Comparison of ENCODE assay signal across 1 cellular context in the genomic region with DNA sequence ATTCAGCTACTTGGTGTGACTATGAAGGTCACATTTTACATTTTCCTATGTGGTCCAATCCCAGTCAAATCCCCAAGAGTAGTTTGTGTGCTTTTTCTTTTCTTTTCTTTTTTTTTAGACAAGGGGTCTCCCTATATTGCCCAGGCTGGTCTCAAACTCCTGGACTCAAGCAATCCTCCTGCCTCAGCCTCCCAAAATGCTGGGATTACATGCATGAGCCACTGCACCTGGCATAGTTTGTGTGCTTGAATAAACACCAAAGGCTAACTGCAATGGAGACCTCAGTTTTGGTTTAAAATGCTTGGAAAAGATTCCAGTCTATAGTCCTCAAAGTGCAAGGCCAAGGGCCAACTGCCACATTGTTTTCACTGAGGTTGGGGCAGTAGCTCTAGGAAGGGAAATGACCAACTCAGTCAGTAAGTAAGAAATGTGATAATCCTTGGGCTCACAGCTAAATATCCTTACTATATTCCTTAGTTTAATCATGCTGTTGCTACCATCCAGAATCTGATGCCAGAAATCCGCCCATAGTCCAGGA.
TF ChIP-seq lines count a peak whose summit lies in the region.

No MANE protein-coding gene starts in this region.

TF ChIP-seq in K562, 482 proteins besides CTCF, POLR2A, EP300 and RAD21:
- no peak for TF ChIP-seq ZNF445 (CRISPR knock-in tag; IDR thresholded peaks at IDR 0.05; ENCODE audit: low read depth)
- TF ChIP-seq HOXB6 (CRISPR knock-in tag; IDR thresholded peaks at IDR 0.05; ENCODE audit: borderline replicate concordance): no peak
- TF ChIP-seq, protein P1, sequence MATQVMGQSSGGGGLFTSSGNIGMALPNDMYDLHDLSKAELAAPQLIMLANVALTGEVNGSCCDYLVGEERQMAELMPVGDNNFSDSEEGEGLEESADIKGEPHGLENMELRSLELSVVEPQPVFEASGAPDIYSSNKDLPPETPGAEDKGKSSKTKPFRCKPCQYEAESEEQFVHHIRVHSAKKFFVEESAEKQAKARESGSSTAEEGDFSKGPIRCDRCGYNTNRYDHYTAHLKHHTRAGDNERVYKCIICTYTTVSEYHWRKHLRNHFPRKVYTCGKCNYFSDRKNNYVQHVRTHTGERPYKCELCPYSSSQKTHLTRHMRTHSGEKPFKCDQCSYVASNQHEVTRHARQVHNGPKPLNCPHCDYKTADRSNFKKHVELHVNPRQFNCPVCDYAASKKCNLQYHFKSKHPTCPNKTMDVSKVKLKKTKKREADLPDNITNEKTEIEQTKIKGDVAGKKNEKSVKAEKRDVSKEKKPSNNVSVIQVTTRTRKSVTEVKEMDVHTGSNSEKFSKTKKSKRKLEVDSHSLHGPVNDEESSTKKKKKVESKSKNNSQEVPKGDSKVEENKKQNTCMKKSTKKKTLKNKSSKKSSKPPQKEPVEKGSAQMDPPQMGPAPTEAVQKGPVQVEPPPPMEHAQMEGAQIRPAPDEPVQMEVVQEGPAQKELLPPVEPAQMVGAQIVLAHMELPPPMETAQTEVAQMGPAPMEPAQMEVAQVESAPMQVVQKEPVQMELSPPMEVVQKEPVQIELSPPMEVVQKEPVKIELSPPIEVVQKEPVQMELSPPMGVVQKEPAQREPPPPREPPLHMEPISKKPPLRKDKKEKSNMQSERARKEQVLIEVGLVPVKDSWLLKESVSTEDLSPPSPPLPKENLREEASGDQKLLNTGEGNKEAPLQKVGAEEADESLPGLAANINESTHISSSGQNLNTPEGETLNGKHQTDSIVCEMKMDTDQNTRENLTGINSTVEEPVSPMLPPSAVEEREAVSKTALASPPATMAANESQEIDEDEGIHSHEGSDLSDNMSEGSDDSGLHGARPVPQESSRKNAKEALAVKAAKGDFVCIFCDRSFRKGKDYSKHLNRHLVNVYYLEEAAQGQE (CRISPR knock-in tag; IDR thresholded peaks at IDR 0.05; ENCODE audit: low read depth): no peak
- TF ChIP-seq ZNF589 (CRISPR knock-in tag; IDR thresholded peaks at IDR 0.05; ENCODE audit: low read depth): 0 out of 2 replicates have a peak, but pooled peaks have one; percentile 23
- 0 out of 2 replicates have a peak, but pooled peaks have one; percentile 6 for TF ChIP-seq ZNF121 (CRISPR knock-in tag; conservative IDR thresholded peaks at IDR 0.05)
- TF ChIP-seq, protein P2, sequence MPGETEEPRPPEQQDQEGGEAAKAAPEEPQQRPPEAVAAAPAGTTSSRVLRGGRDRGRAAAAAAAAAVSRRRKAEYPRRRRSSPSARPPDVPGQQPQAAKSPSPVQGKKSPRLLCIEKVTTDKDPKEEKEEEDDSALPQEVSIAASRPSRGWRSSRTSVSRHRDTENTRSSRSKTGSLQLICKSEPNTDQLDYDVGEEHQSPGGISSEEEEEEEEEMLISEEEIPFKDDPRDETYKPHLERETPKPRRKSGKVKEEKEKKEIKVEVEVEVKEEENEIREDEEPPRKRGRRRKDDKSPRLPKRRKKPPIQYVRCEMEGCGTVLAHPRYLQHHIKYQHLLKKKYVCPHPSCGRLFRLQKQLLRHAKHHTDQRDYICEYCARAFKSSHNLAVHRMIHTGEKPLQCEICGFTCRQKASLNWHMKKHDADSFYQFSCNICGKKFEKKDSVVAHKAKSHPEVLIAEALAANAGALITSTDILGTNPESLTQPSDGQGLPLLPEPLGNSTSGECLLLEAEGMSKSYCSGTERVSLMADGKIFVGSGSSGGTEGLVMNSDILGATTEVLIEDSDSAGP (CRISPR knock-in tag; IDR thresholded peaks at IDR 0.05): no peak
- no peak for TF ChIP-seq MYC (IDR thresholded peaks at IDR 0.05; ENCODE audit: low read depth, low read length)
- no peak for TF ChIP-seq MYC (CRISPR knock-in tag; IDR thresholded peaks at IDR 0.05; ENCODE audit: borderline replicate concordance, low read depth)
